In the genomic region with DNA sequence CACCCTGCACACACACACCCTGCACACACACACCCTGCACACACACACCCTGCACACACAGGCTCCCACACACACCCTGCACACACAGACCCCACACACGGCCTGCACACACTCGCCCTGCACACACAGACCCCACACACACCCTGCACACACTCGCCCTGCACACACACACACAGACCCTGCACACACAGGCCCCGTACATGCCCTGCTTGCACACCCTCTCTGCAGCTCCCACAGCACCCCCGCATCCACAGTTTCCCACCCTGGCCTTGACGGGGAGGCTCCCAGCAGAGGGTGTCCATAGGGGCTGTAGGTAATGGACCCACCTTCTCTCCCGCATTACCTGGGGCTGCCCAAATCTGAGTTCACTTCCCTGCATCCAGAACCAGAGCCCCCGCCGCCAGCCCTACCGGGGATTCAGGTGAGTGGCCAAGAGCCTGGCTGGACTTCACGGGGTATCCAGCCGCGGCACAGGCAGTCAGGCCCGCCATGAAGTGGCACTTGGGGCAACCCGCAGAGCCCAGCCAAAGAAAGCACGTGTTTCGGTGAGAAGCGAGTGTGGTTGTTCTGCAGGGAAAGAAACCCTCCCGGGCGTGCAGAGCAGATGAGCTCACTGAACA, we compare ENCODE assay signal across 27 cellular contexts.
"Had no signal": no experiment of that assay in that cellular context is flagged by ENCODE, and none has a peak within 500 bp of the region (broad histone marks: within the 10 kb centered on the region; RNA-seq: fewer than 3 reads in every experiment).

No MANE protein-coding gene starts in this region.

- H3K27me3 ChIP-seq: body of pancreas, hepatocyte, stomach had no signal

- ATAC-seq: body of pancreas; left colon; natural killer cell; stimulated activated naive B cell treated with anti-CD40 and anti-IgM and Interleukin-4, amounts not matched to agents 10 μg/mL and 1 μg/mL and 100 μg/mL, for 72 hours had no signal

- H2AFZ ChIP-seq: hepatocyte had no signal

- H3K4me1 ChIP-seq: body of pancreas had no signal

- H3K27ac Mint-ChIP-seq: activated naive CD8-positive, alpha-beta T cell; natural killer cell; progenitor cell of endocrine pancreas; stimulated activated naive B cell treated with anti-CD40 and anti-IgM and Interleukin-4, amounts not matched to agents 10 μg/mL and 1 μg/mL and 100 μg/mL, for 72 hours; T-helper 1 cell treated with Interleukin-12 subunit alpha and Interleukin-12 subunit beta and Interleukin-4 antibody, amounts not matched to agents 30 μg/mL and 1 μg/mL, for 36 hours; type B pancreatic cell had no signal

- H3K4me2 ChIP-seq: hepatocyte, smooth muscle cell had no signal

- H3K36me3 ChIP-seq: stomach had no signal

- H3K4me1 Mint-ChIP-seq: natural killer cell; stimulated activated naive B cell treated with anti-CD40 and anti-IgM and Interleukin-4, amounts not matched to agents 10 μg/mL and 1 μg/mL and 100 μg/mL, for 72 hours had no signal

- H3K4me3 Mint-ChIP-seq: activated naive CD8-positive, alpha-beta T cell; natural killer cell; stimulated activated naive B cell treated with anti-CD40 and anti-IgM and Interleukin-4, amounts not matched to agents 10 μg/mL and 1 μg/mL and 100 μg/mL, for 72 hours; T-helper 1 cell treated with Interleukin-12 subunit alpha and Interleukin-12 subunit beta and Interleukin-4 antibody, amounts not matched to agents 30 μg/mL and 1 μg/mL, for 36 hours; type B pancreatic cell had no signal

- H3K9me3 Mint-ChIP-seq: natural killer cell; stimulated activated naive B cell treated with anti-CD40 and anti-IgM and Interleukin-4, amounts not matched to agents 10 μg/mL and 1 μg/mL and 100 μg/mL, for 72 hours; T-helper 1 cell treated with Interleukin-12 subunit alpha and Interleukin-12 subunit beta and Interleukin-4 antibody, amounts not matched to agents 30 μg/mL and 1 μg/mL, for 36 hours; type B pancreatic cell had no signal

- H3K4me3 ChIP-seq: body of pancreas, coronary artery, dorsolateral prefrontal cortex, hepatocyte, smooth muscle cell, stomach had no signal

- H3K27ac ChIP-seq: body of pancreas, coronary artery, dorsolateral prefrontal cortex, hepatocyte, stomach, VCaP had no signal

- H3K36me3 Mint-ChIP-seq: activated naive CD8-positive, alpha-beta T cell; natural killer cell; stimulated activated naive B cell treated with anti-CD40 and anti-IgM and Interleukin-4, amounts not matched to agents 10 μg/mL and 1 μg/mL and 100 μg/mL, for 72 hours; type B pancreatic cell had no signal

- H3K79me2 ChIP-seq: hepatocyte had no signal

- DNase-seq: activated CD4-positive, alpha-beta T cell treated with anti-CD3 and anti-CD28 coated beads for 48 hours; activated CD4-positive, alpha-beta T cell treated with anti-CD3 and anti-CD28 coated beads, Interleukin-2, amount 50 U/mL, for 48 hours; activated CD8-positive, alpha-beta memory T cell treated with anti-CD3 and anti-CD28 coated beads for 24 hours; activated effector memory CD4-positive, alpha-beta T cell treated with Interleukin-2 at 50 U/mL for 16 hours; activated naive CD4-positive, alpha-beta T cell treated with Interleukin-2 at 50 U/mL for 16 hours; body of pancreas; cerebellar nuclear complex; effector memory CD4-positive, alpha-beta T cell; islet precursor cell; left colon; mesenchymal stem cell; natural killer cell; stimulated activated CD4-positive, alpha-beta T cell treated with anti-CD3 and anti-CD28 coated beads, Interleukin-1b, Interleukin-23, amount 100 ng/mL, for 48 hours; stimulated activated CD4-positive, alpha-beta T cell treated with anti-CD3 and anti-CD28 coated beads, Interleukin-4, amount 100 ng/mL, for 4 hours; stimulated activated naive B cell treated with anti-CD40 and anti-IgM and Interleukin-4, amounts not matched to agents 10 μg/mL and 1 μg/mL and 100 μg/mL, for 72 hours; stomach; SW 1271; T-helper 9 cell had no signal
